25 cellular contexts compared by ENCODE assay signal in the genomic region with DNA sequence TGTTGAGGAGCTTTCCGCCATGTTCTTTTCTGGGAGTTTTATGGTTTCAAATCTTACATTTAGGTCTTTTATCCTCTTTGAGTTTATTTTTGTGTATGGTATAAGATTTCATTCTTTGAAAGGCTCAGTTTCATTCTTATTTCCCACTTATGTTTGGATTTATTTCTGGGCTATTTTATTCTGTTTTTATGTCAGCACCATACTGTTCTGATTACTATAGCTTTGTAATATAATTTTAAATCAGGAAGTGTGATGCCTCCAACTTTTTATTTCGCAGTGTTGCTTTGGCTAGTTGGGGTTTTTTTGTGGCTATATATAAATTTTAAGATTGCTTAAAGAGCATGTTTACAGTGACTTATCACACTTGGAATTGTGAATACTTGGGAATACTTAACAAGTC.
"Had no signal": no experiment of that assay in that cellular context is flagged by ENCODE, and none has a peak within 500 bp of the region (broad histone marks: within the 10 kb centered on the region; RNA-seq: fewer than 3 reads in every experiment).

No MANE protein-coding gene starts in this region.

- H3K9me3 ChIP-seq: mucosa of descending colon, psoas muscle, right lobe of liver, tibial artery, upper lobe of left lung, uterus had no signal

- H3K27ac Mint-ChIP-seq: endodermal cell; natural killer cell treated with Interleukin-12 subunit alpha and Interleukin-12 subunit beta and Interleukin-15 and Interleukin-18, amount 100 ng/mL, for 72 hours; neural progenitor cell; stimulated activated naive CD8-positive, alpha-beta T cell treated with anti-CD3 and anti-CD28 coated beads, Interleukin-15, Interleukin-2, amounts not matched to agents 100 ng/mL and 50 ng/mL, for 24 hours had no signal

- H3K27ac ChIP-seq: coronary artery, heart left ventricle, neural progenitor cell, psoas muscle, right lobe of liver, tibial artery, upper lobe of left lung, uterus had no signal

- H3K4me3 Mint-ChIP-seq: endodermal cell; natural killer cell treated with Interleukin-12 subunit alpha and Interleukin-12 subunit beta and Interleukin-15 and Interleukin-18, amount 100 ng/mL, for 72 hours; neural progenitor cell; stimulated activated memory B cell treated with anti-CD40 and anti-IgM and Interleukin-4, amounts not matched to agents 10 μg/mL and 1 μg/mL and 100 μg/mL, for 72 hours; stimulated activated naive CD8-positive, alpha-beta T cell treated with anti-CD3 and anti-CD28 coated beads, Interleukin-15, Interleukin-2, amounts not matched to agents 100 ng/mL and 50 ng/mL, for 24 hours had no signal

- H3K27me3 ChIP-seq: heart left ventricle, neural progenitor cell, right lobe of liver, tibial artery, upper lobe of left lung, uterus had no signal

- H3K9me3 Mint-ChIP-seq: stimulated activated memory B cell treated with anti-CD40 and anti-IgM and Interleukin-4, amounts not matched to agents 10 μg/mL and 1 μg/mL and 100 μg/mL, for 72 hours; stimulated activated naive CD8-positive, alpha-beta T cell treated with anti-CD3 and anti-CD28 coated beads, Interleukin-15, Interleukin-2, amounts not matched to agents 100 ng/mL and 50 ng/mL, for 24 hours had no signal

- ATAC-seq: heart left ventricle; left lobe of liver; mucosa of descending colon; natural killer cell treated with Interleukin-12 subunit alpha and Interleukin-12 subunit beta and Interleukin-15 and Interleukin-18, amount 100 ng/mL, for 72 hours; psoas muscle; right lobe of liver; stimulated activated memory B cell treated with anti-CD40 and anti-IgM and Interleukin-4, amounts not matched to agents 10 μg/mL and 1 μg/mL and 100 μg/mL, for 72 hours had no signal

- DNase-seq: effector CD4-positive, alpha-beta T cell; endodermal cell; erythroblast; foreskin melanocyte; heart left ventricle; islet precursor cell; mammary epithelial cell; mucosa of descending colon; nucleus accumbens; psoas muscle; retina; right lobe of liver; stimulated activated CD4-positive, alpha-beta T cell treated with anti-CD3 and anti-CD28 coated beads, Interleukin-15, amount 100 ng/mL, for 24 hours; stimulated activated CD4-positive, alpha-beta T cell treated with anti-CD3 and anti-CD28 coated beads, Interleukin-1b, Interleukin-23, amount 100 ng/mL, for 48 hours; stimulated activated CD4-positive, alpha-beta T cell treated with anti-CD3 and anti-CD28 coated beads, Interleukin-4, amount 100 ng/mL, for 24 hours; tibial artery; upper lobe of left lung; uterus had no signal

- H2AFZ ChIP-seq: neural progenitor cell had no signal

- H3K4me1 ChIP-seq: right lobe of liver, tibial artery, uterus had no signal

- H3K36me3 ChIP-seq: heart left ventricle, neural progenitor cell, right lobe of liver, uterus had no signal

- H3K9ac ChIP-seq: neural progenitor cell had no signal

- FAIRE-seq: endothelial cell of umbilical vein had no signal

- H3K4me3 ChIP-seq: coronary artery, heart left ventricle, mucosa of descending colon, neural progenitor cell, psoas muscle, right lobe of liver, tibial artery, upper lobe of left lung, uterus had no signal

- H3K27me3 Mint-ChIP-seq: natural killer cell treated with Interleukin-12 subunit alpha and Interleukin-12 subunit beta and Interleukin-15 and Interleukin-18, amount 100 ng/mL, for 72 hours; stimulated activated memory B cell treated with anti-CD40 and anti-IgM and Interleukin-4, amounts not matched to agents 10 μg/mL and 1 μg/mL and 100 μg/mL, for 72 hours; stimulated activated naive CD8-positive, alpha-beta T cell treated with anti-CD3 and anti-CD28 coated beads, Interleukin-15, Interleukin-2, amounts not matched to agents 100 ng/mL and 50 ng/mL, for 24 hours had no signal

- H3K4me2 ChIP-seq: neural progenitor cell had no signal
